In the genomic region with DNA sequence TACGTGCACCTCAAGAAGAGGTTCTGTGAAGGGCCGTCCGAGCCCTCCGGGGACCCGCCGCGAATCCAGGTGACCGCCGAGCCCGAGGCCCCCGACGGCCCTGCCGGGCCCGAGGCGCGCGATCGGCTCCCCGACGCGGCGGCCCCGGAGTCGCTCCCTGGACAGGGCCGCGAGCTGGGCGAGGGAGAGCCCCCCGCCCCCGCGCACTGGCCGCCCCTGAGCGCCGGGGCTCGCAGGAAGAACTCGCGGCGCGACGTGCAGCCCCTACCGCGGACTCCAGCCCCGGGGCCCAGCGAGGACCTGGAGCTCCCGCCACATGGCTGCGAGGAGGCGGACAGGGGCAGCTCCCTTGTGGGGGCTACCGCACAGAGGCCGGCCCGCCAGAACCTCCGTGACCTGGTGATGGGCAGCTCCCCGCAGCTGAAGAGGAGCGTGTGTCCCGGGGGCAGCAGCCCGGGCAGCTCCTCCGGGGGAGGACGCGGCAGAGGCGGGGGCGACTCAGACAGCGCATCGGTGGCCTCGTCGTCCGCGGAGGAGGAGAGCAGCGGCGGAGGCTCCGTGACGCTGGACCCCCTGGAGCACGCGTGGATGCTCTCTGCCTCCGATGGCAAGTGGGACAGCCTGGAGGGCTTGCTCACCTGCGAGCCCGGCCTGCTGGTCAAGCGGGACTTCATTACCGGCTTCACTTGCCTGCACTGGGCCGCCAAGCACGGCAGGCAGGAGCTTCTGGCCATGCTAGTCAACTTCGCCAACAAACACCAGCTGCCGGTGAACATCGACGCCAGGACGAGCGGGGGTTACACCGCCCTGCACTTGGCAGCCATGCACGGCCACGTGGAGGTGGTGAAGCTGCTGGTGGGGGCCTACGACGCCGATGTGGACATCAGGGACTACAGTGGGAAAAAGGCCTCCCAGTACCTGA, we compare ENCODE assay signal across 8 cellular contexts. TPM values are rescaled to one million over a fixed set of nuclear protein-coding genes. Genes with fewer than 3 reads are reported as not detected.
DNase-seq lines count a peak whose midpoint lies in the region; ATAC-seq, FAIRE-seq and TF ChIP-seq lines count a peak whose summit lies in the region.

No MANE protein-coding gene starts in this region.

- peak overlapping the region; percentile 30 for H2AFZ ChIP-seq in keratinocyte (ENCODE audit: control insufficient read depth, low read length)

- H3K27ac ChIP-seq in angular gyrus (ENCODE audit: low read depth, low read length): peak overlapping the region; percentile 82
- peak overlapping the region; percentile 68 for H3K27ac ChIP-seq in keratinocyte (ENCODE audit: control insufficient read depth, insufficient read depth, low read length)
- H3K27ac ChIP-seq in suprapubic skin: peak overlapping the region; percentile 99

- H3K4me2 ChIP-seq in keratinocyte (ENCODE audit: control insufficient read depth, extremely low read depth, insufficient read depth, low read depth, low read length): peak overlapping the region; percentile 94

- DNase-seq in activated CD4-positive, alpha-beta T cell treated with anti-CD3 and anti-CD28 coated beads, Interleukin-2, amount 50 U/mL, for 1 hour: peak; percentile 1
- DNase-seq in activated CD4-positive, alpha-beta T cell treated with anti-CD3 and anti-CD28 coated beads, Interleukin-2, amount 50 U/mL, for 4 hours: no peak
- no peak for DNase-seq in keratinocyte (ENCODE audit: low read depth, low spot score)
- DNase-seq in suprapubic skin (ENCODE audit: low spot score in 2 of 2): peak; percentile 72 to 82
- no peak for DNase-seq in central memory CD4-positive, alpha-beta T cell
- DNase-seq in kidney glomerular epithelial cell (lab: John Stamatoyannopoulos, UW): no peak

- peak overlapping the region; percentile 84 for H3K9ac ChIP-seq in keratinocyte (ENCODE audit: control insufficient read depth, extremely low read depth, insufficient read depth, low read length)

- H3K79me2 ChIP-seq in keratinocyte (ENCODE audit: control insufficient read depth, insufficient read depth, low read length): peaks cover 76% of the 10 kb centered on the region

- FAIRE-seq in keratinocyte (lab: Jason Lieb, UNC): no peak

- no peaks in the 10 kb centered on the region for H3K9me3 ChIP-seq in keratinocyte (ENCODE audit: control insufficient read depth, low read depth, low read length)
- no peaks in the 10 kb centered on the region for H3K9me3 ChIP-seq in suprapubic skin

- H3K4me1 ChIP-seq in keratinocyte (ENCODE audit: control insufficient read depth, extremely low read depth, insufficient read depth, low read length): peaks cover 26% of the 10 kb centered on the region
- peaks cover 63% of the 10 kb centered on the region for H3K4me1 ChIP-seq in suprapubic skin

- H3K27me3 ChIP-seq in keratinocyte (ENCODE audit: control insufficient read depth, extremely low read depth, insufficient read depth, low read length): no peaks in the 10 kb centered on the region
- H3K27me3 ChIP-seq in suprapubic skin: no peaks in the 10 kb centered on the region

- H3K4me3 ChIP-seq in keratinocyte (ENCODE audit: control insufficient read depth in 2 of 3, extremely low read depth in 1 of 3, insufficient read depth in 2 of 3, low read depth in 1 of 3, low read length in 3 of 3): peak overlapping the region; percentile 57 to 77 (median 70)
- H3K4me3 ChIP-seq in suprapubic skin: peak overlapping the region; percentile 84

- TF ChIP-seq EP300 in suprapubic skin (IDR thresholded peaks at IDR 0.05): no peak

- ATAC-seq in GM21381 (IDR thresholded peaks at IDR 0.05; ENCODE audit: unreplicated experiment): no peak

- peaks cover 12% of the 10 kb centered on the region for H4K20me1 ChIP-seq in keratinocyte (ENCODE audit: control insufficient read depth, extremely low read depth, insufficient read depth, low read length)

- TF ChIP-seq CTCF in keratinocyte (optimal IDR thresholded peaks at IDR 0.05 in 1 of 3, IDR thresholded peaks at IDR 0.05 in 1 of 3, conservative IDR thresholded peaks at IDR 0.05 in 1 of 3; ENCODE audit: extremely low read depth in 1 of 3, insufficient read depth in 2 of 3, low read length in 3 of 3): no peak
- no peak for TF ChIP-seq CTCF in suprapubic skin (IDR thresholded peaks at IDR 0.05)

- no peak for TF ChIP-seq POLR2A in suprapubic skin (IDR thresholded peaks at IDR 0.05)

- dilution Hi-C loops in keratinocyte (cut with MboI; ENCODE audit: extremely low pct_ligation_motif_present, low sequenced_read_pairs): no loop called here

- peaks cover 0 to 3% of the 10 kb centered on the region in 2 experiments for H3K36me3 ChIP-seq in keratinocyte (ENCODE audit: control insufficient read depth in 2 of 2, extremely low read depth in 1 of 2, insufficient read depth in 2 of 2, low read length in 2 of 2)
- H3K36me3 ChIP-seq in suprapubic skin: no peaks in the 10 kb centered on the region

- H3K9me1 ChIP-seq in keratinocyte (ENCODE audit: control insufficient read depth, extremely low read depth, insufficient read depth, low read length): no peaks in the 10 kb centered on the region

- WGBS in suprapubic skin: 13% methylated on average over 27 of the region's 90 CpGs

RNA-seq across cellular contexts. Expression of a gene that starts 0.8 kb away (rescaled TPM):
- polyA plus RNA-seq in keratinocyte: 15.1 to 22.3 TPM (median 18.0 TPM) in 3 replicates
- 15.1 TPM for polyA plus RNA-seq in keratinocyte (2011; ENCODE audit: low read depth)
- 15.6 and 23.6 TPM in 2 replicates for polyA plus RNA-seq in keratinocyte (2011; cell fraction: cytosol; rRNA removed)
- polyA plus RNA-seq in keratinocyte (2011; cell fraction: nucleus; rRNA removed): 13.6 and 16.4 TPM in 2 replicates
- 20.2 and 30.0 TPM in 2 replicates for polyA plus RNA-seq in keratinocyte (2012; ENCODE audit: low replicate concordance)
- 7.1 to 13.6 TPM (median 10.7 TPM) in 3 replicates for polyA minus RNA-seq in keratinocyte
- polyA minus RNA-seq in keratinocyte (2011; cell fraction: cytosol; rRNA and poly(A)+ RNA removed): 37.8 TPM
- 15.7 and 19.1 TPM in 2 replicates for polyA minus RNA-seq in keratinocyte (2011; cell fraction: nucleus; rRNA and poly(A)+ RNA removed)
- 10 to 100 TPM; 42.8 to 59.7 (median 57.1) TPM for total RNA-seq in suprapubic skin

RNA-seq across cellular contexts. Expression of a gene that starts 1.2 kb away (rescaled TPM):
- polyA plus RNA-seq in keratinocyte: 44.9 to 72.6 TPM (median 71.8 TPM) in 3 replicates
- polyA plus RNA-seq in keratinocyte (2011; ENCODE audit: low read depth): 68.7 TPM
- 62.6 and 94.0 TPM in 2 replicates for polyA plus RNA-seq in keratinocyte (2011; cell fraction: cytosol; rRNA removed)
- polyA plus RNA-seq in keratinocyte (2011; cell fraction: nucleus; rRNA removed): 53.4 and 58.7 TPM in 2 replicates
- 36.9 and 65.6 TPM in 2 replicates for polyA plus RNA-seq in keratinocyte (2012; ENCODE audit: low replicate concordance)
- polyA minus RNA-seq in keratinocyte: 10.3 to 54.1 TPM (median 27.0 TPM) in 3 replicates
- 56.6 TPM for polyA minus RNA-seq in keratinocyte (2011; cell fraction: cytosol; rRNA and poly(A)+ RNA removed)
- 21.1 and 45.1 TPM in 2 replicates for polyA minus RNA-seq in keratinocyte (2011; cell fraction: nucleus; rRNA and poly(A)+ RNA removed)
- 100 to 1,000 TPM in 3 of 4 donors, 10 to 100 TPM in 1; 92.7 to 152 (median 110) TPM for total RNA-seq in suprapubic skin

Comparison
In these comparisons a context has a peak if more than half of its experiments do, and no peak if none do; other contexts are left out.
1. DNase-seq: peak in activated CD4-positive, alpha-beta T cell treated with anti-CD3 and anti-CD28 coated beads, Interleukin-2, amount 50 U/mL, for 1 hour (single experiment) and suprapubic skin (2 of 2); none in activated CD4-positive, alpha-beta T cell treated with anti-CD3 and anti-CD28 coated beads, Interleukin-2, amount 50 U/mL, for 4 hours (0 of 2), keratinocyte (single experiment), central memory CD4-positive, alpha-beta T cell (single experiment) and kidney glomerular epithelial cell (single experiment).
2. Peak in every context shown above with its lines, with median percentiles within 50 percentile points of each other: H3K27ac ChIP-seq.